ENCODE assay signal across 12 cellular contexts in genomic region chr12:6468283-6468575, GRCh38. TPM values are rescaled to one million over a fixed set of nuclear protein-coding genes. Genes with fewer than 3 reads are reported as not detected.
A peak's percentile ranks its signal among the peaks of the same experiment; 100 is the strongest.
DNase-seq lines count a peak whose midpoint lies in the region; ATAC-seq and TF ChIP-seq lines count a peak whose summit lies in the region.
"Had no signal": no experiment of that assay in that cellular context is flagged by ENCODE, and none has a peak within 500 bp of the region (broad histone marks: within the 10 kb centered on the region; RNA-seq: fewer than 3 reads in every experiment).

No MANE protein-coding gene starts in this region.

- H3K4me3 ChIP-seq in BLaER1 (peak overlapping the region; percentile 91), GM12864 (ENCODE audit: low read depth, low read length) (peak overlapping the region; percentile 86; the same call in 1 of the 2 replicates), liver (ENCODE audit: low read depth in 1 of 3, low read length in 3 of 3) (no peak overlapping the region), upper lobe of left lung (no peak overlapping the region)

- peaks cover 57% of the 10 kb centered on the region for H3K36me3 ChIP-seq in BLaER1
- H3K36me3 ChIP-seq in liver (ENCODE audit: control insufficient read depth in 4 of 4, insufficient read depth in 3 of 4, low read depth in 1 of 4, low read length in 3 of 4): peaks cover 2 to 19% (median 15%) of the 10 kb centered on the region in 4 donors
- H3K36me3 ChIP-seq in upper lobe of left lung: peaks cover 0 to 30% (median 17%) of the 10 kb centered on the region in 4 donors

- H3K36me3 Mint-ChIP-seq in activated naive CD4-positive, alpha-beta T cell treated with anti-CD3 and anti-CD28 coated beads, Interleukin-2, amount 50 U/mL, for 72 hours: peaks cover 49 to 69% of the 10 kb centered on the region in 2 donors

- H3K4me2 ChIP-seq in BLaER1: peak overlapping the region; percentile 98
- H3K4me2 ChIP-seq: GM23338 had no signal

- no peaks in the 10 kb centered on the region for H3K9me3 Mint-ChIP-seq in activated naive CD4-positive, alpha-beta T cell treated with anti-CD3 and anti-CD28 coated beads, Interleukin-2, amount 50 U/mL, for 72 hours
- H3K9me3 Mint-ChIP-seq: GM23338 had no signal

- H3K27me3 ChIP-seq in BLaER1 (no peaks in the 10 kb centered on the region), liver (ENCODE audit: control insufficient read depth in 4 of 4, insufficient read depth in 4 of 4, low read length in 3 of 4) (no peaks in the 10 kb centered on the region), upper lobe of left lung (no peaks in the 10 kb centered on the region)

- H4K20me1 ChIP-seq in BLaER1: peaks cover 8% of the 10 kb centered on the region; the same call in 1 of the 2 replicates

- no peak for TF ChIP-seq RAD21 in liver (IDR thresholded peaks at IDR 0.05)

- no peak for TF ChIP-seq EP300 in upper lobe of left lung (IDR thresholded peaks at IDR 0.05)

- no peak for ATAC-seq in activated naive CD4-positive, alpha-beta T cell treated with anti-CD3 and anti-CD28 coated beads, Interleukin-2, amount 50 U/mL, for 72 hours
- ATAC-seq in GM18868 (IDR thresholded peaks at IDR 0.05; ENCODE audit: unreplicated experiment) (no peak), upper lobe of left lung (ENCODE audit: low FRiP score in 2 of 2) (no peak)
- ATAC-seq: GM23338 had no signal

- H3K9ac ChIP-seq in BLaER1: no peak overlapping the region
- no peak overlapping the region for H3K9ac ChIP-seq in liver (ENCODE audit: low read depth in 1 of 2, low read length in 2 of 2)

- DNase-seq in GM12864 (ENCODE audit: low read depth): no peak
- DNase-seq in activated naive CD4-positive, alpha-beta T cell treated with anti-CD3 and anti-CD28 coated beads, Interleukin-2, amount 50 U/mL, for 72 hours (ENCODE audit: low spot score in 2 of 2): no peak
- DNase-seq in NCI-H2196 treated with DMSO at 0.1 percent for 48 hours (lab: John Stamatoyannopoulos, UW; ENCODE audit: unreplicated experiment): no peak
- DNase-seq in NCI-H1694 treated with DMSO at 0.1 percent for 48 hours (lab: John Stamatoyannopoulos, UW): no peak
- DNase-seq in upper lobe of left lung: no peak
- DNase-seq: cerebellar nuclear complex, NCI-H187 had no signal

- no peak overlapping the region for H3K27ac ChIP-seq in BLaER1
- H3K27ac ChIP-seq in liver (ENCODE audit: low read depth in 1 of 2, low read length in 2 of 2): peak overlapping the region; percentile 36 to 71
- H3K27ac ChIP-seq in upper lobe of left lung: no peak overlapping the region

- TF ChIP-seq POLR2A in upper lobe of left lung (IDR thresholded peaks at IDR 0.05): no peak

- no peak for TF ChIP-seq CTCF in GM12864 (IDR thresholded peaks at IDR 0.05; ENCODE audit: low read depth, low read length, missing control alignments)
- no peak for TF ChIP-seq CTCF in liver (IDR thresholded peaks at IDR 0.05; ENCODE audit: low read depth, low read length, missing input control)
- TF ChIP-seq CTCF in upper lobe of left lung (IDR thresholded peaks at IDR 0.05): no peak

- H3K4me1 ChIP-seq in BLaER1 (peaks cover 77% of the 10 kb centered on the region), liver (ENCODE audit: control insufficient read depth in 4 of 4, insufficient read depth in 4 of 4, low read length in 3 of 4) (peaks cover 10 to 30% (median 20%) of the 10 kb centered on the region in 4 donors), upper lobe of left lung (peaks cover 13 to 50% (median 26%) of the 10 kb centered on the region in 4 donors)

- H3K9me3 ChIP-seq in BLaER1: peaks cover 26% of the 10 kb centered on the region
- no peaks in the 10 kb centered on the region for H3K9me3 ChIP-seq in liver (ENCODE audit: control insufficient read depth in 4 of 4, low read length in 3 of 4)
- no peaks in the 10 kb centered on the region for H3K9me3 ChIP-seq in upper lobe of left lung

- peak overlapping the region; percentile 86 to 97 for H3K27ac Mint-ChIP-seq in activated naive CD4-positive, alpha-beta T cell treated with anti-CD3 and anti-CD28 coated beads, Interleukin-2, amount 50 U/mL, for 72 hours
- H3K27ac Mint-ChIP-seq: GM23338 had no signal

TF ChIP-seq in liver, 16 proteins besides CTCF, POLR2A, EP300 and RAD21 (continues in another document):
- no peak for TF ChIP-seq ZBTB33 (IDR thresholded peaks at IDR 0.05)
- TF ChIP-seq HNF4G (IDR thresholded peaks at IDR 0.05): peak; percentile 35
- no peak for TF ChIP-seq TAF1 (conservative IDR thresholded peaks at IDR 0.05)
- no peak for TF ChIP-seq REST (IDR thresholded peaks at IDR 0.05)
- TF ChIP-seq RXRA (IDR thresholded peaks at IDR 0.05): peak in 1 of 2 donors; percentile 13
- TF ChIP-seq ATF3 (IDR thresholded peaks at IDR 0.05): peak; percentile 78
- peak; percentile 81 to 86 for TF ChIP-seq HNF4A (conservative IDR thresholded peaks at IDR 0.05)
- no peak for TF ChIP-seq EGR1 (IDR thresholded peaks at IDR 0.05; ENCODE audit: low read depth in 2 of 2)
- no peak for TF ChIP-seq FOXA1 (IDR thresholded peaks at IDR 0.05)
- TF ChIP-seq SP1 (IDR thresholded peaks at IDR 0.05): peak; percentile 56
- peak; percentile 80 to 88 for TF ChIP-seq JUND (IDR thresholded peaks at IDR 0.05)
- TF ChIP-seq FOXA2 (IDR thresholded peaks at IDR 0.05): no peak

RNA-seq across cellular contexts. Expression of gene VAMP1, which starts 2.2 kb away (rescaled TPM):
- 100 to 1,000 TPM in 1 of 2 donors, 10 to 100 TPM in 1; 47.6 to 151 TPM for total RNA-seq in activated naive CD4-positive, alpha-beta T cell treated with anti-CD3 and anti-CD28 coated beads, Interleukin-2, amount 50 U/mL, for 72 hours
- total RNA-seq in liver (1 to 10 TPM; 5.8 to 6.4 TPM), upper lobe of left lung (10 to 100 TPM in 2 of 6 donors, 1 to 10 TPM in 4; 4.6 to 25.1 (median 7.1) TPM)
- polyA plus RNA-seq in liver: 1 to 10 TPM; 2.4 to 4.2 TPM

RNA-seq across cellular contexts. Expression of gene TAPBPL, which starts 16.4 kb away (rescaled TPM):
- total RNA-seq in activated naive CD4-positive, alpha-beta T cell treated with anti-CD3 and anti-CD28 coated beads, Interleukin-2, amount 50 U/mL, for 72 hours: 10 to 100 TPM; 31.4 to 33.7 TPM
- 10 to 100 TPM in 1 of 2 donors, 1 to 10 TPM in 1; 9.5 to 32.9 TPM for total RNA-seq in liver
- 10 to 100 TPM; 16.5 to 21.5 TPM for polyA plus RNA-seq in liver
- 10 to 100 TPM; 32.6 to 71.5 (median 46.9) TPM for total RNA-seq in upper lobe of left lung

RNA-seq across cellular contexts. Expression of gene CD27, which starts 23.5 kb away (rescaled TPM):
- 100 to 1,000 TPM in 1 of 2 donors, 10 to 100 TPM in 1; 77.9 to 162 TPM for total RNA-seq in activated naive CD4-positive, alpha-beta T cell treated with anti-CD3 and anti-CD28 coated beads, Interleukin-2, amount 50 U/mL, for 72 hours
- under 1 TPM; 0.28 to 0.67 TPM for total RNA-seq in liver
- 1 to 10 TPM in 1 of 2 donors, under 1 TPM in 1; 0.58 to 2.5 TPM for polyA plus RNA-seq in liver
- 1 to 10 TPM in 5 of 6 donors, not detected in 1; 1.0 to 8.8 (median 3.3) TPM for total RNA-seq in upper lobe of left lung
- total RNA-seq: GM23338 had no signal
- polyA plus RNA-seq: keratinocyte had no signal

RNA-seq across cellular contexts. Expression of gene MRPL51, which starts 24.8 kb away (rescaled TPM):
- total RNA-seq in activated naive CD4-positive, alpha-beta T cell treated with anti-CD3 and anti-CD28 coated beads, Interleukin-2, amount 50 U/mL, for 72 hours: 100 to 1,000 TPM; 305 to 440 TPM
- total RNA-seq in liver (10 to 100 TPM; 37.6 to 38.6 TPM), upper lobe of left lung (100 to 1,000 TPM in 2 of 6 donors, 10 to 100 TPM in 4; 40.1 to 125 (median 67.2) TPM)
- 100 to 1,000 TPM in 1 of 2 donors, 10 to 100 TPM in 1; 57.4 to 163 TPM for polyA plus RNA-seq in liver

RNA-seq across cellular contexts. Expression of gene NCAPD2, which starts 25.7 kb away (rescaled TPM):
- total RNA-seq in activated naive CD4-positive, alpha-beta T cell treated with anti-CD3 and anti-CD28 coated beads, Interleukin-2, amount 50 U/mL, for 72 hours: 100 to 1,000 TPM; 208 to 276 TPM
- total RNA-seq in liver: 10 to 100 TPM in 1 of 2 donors, 1 to 10 TPM in 1; 10.0 to 55.1 TPM
- polyA plus RNA-seq in liver: 1 to 10 TPM; 2.0 to 4.9 TPM
- total RNA-seq in upper lobe of left lung: 10 to 100 TPM; 15.4 to 43.0 (median 25.5) TPM

Comparison
In these comparisons a context has a peak if more than half of its experiments do, and no peak if none do; other contexts are left out.
1. H3K27ac ChIP-seq: peak in liver (2 of 2); none in BLaER1 (single experiment) and upper lobe of left lung (0 of 4).
2. H3K4me3 ChIP-seq: peak in BLaER1 (single experiment) and GM12864 (single experiment); none in liver (0 of 3) and upper lobe of left lung (0 of 4).
3. RNA of gene CD27, which starts 23.5 kb away (total RNA-seq): 77.9 to 162 TPM in activated naive CD4-positive, alpha-beta T cell treated with anti-CD3 and anti-CD28 coated beads, Interleukin-2, amount 50 U/mL, for 72 hours; 1.0 to 8.8 TPM in upper lobe of left lung and 0.28 to 0.67 TPM in liver; every median in the first group is over 4 times any median in the second.